Comparison of ENCODE assay signal across 8 cellular contexts in genomic region chr20:49909499-49910339, GRCh38. TPM values are rescaled to one million over a fixed set of nuclear protein-coding genes. Genes with fewer than 3 reads are reported as not detected.
DNase-seq lines count a peak whose midpoint lies in the region; ATAC-seq, FAIRE-seq and TF ChIP-seq lines count a peak whose summit lies in the region.
"Had no signal": no experiment of that assay in that cellular context is flagged by ENCODE, and none has a peak within 500 bp of the region (broad histone marks: within the 10 kb centered on the region; RNA-seq: fewer than 3 reads in every experiment).

No MANE protein-coding gene starts in this region.

- H3K79me2 ChIP-seq in GM12878 (ENCODE audit: control insufficient read depth, insufficient read depth, low read length), result peaks cover 26% of the 10 kb centered on the region

- H3K9me3 ChIP-seq in GM12878 (replicated peaks; ENCODE audit: control insufficient read depth, insufficient read depth, low read length) (no peaks in the 10 kb centered on the region), testis (no peaks in the 10 kb centered on the region)

- H3K4me3 ChIP-seq in LNCaP clone FGC (ENCODE audit: low read depth, low read length), result peak overlapping the region; percentile 32
- no peak overlapping the region for H3K4me3 ChIP-seq in GM12878
- no peak overlapping the region for H3K4me3 ChIP-seq in testis

- no TSS peak for BruUV-seq in GM12878 (replicated peaks; lab: Mats Ljungman, UMichigan)

- TF ChIP-seq RAD21 in GM12878 (IDR thresholded peaks at IDR 0.05; ENCODE audit: insufficient read depth, low read depth, low read length), result peak; percentile 25; the same call in 1 of the 2 replicates

- no peak overlapping the region for H3K4me2 ChIP-seq in GM12878 (ENCODE audit: control insufficient read depth, insufficient read depth)

- H2AFZ ChIP-seq in GM12878 (ENCODE audit: control insufficient read depth, low read depth, low read length), result no peak overlapping the region

- no peak for ATAC-seq in GM12878

- intact Hi-C loops in GM12878 (cut with micrococcal nuclease; ENCODE audit: unreplicated experiment), result no loop called here
- intact Hi-C loops in testis (cut with DNase I; ENCODE audit: low total_unique reads), result no loop called here

- in situ Hi-C loops in GM12878 (cut with MboI), result no loop called here

- CTCF ChIA-PET in GM12878 (lab: Yijun Ruan, JAX), result no interaction called here

- DNase-seq in LNCaP clone FGC (ENCODE audit: low read depth), result peak; percentile 58
- no peak for DNase-seq in GM12878 (ENCODE audit: low read depth, low spot score)
- DNase-seq in left kidney (ENCODE audit: low read depth, low spot score), result peak; percentile 49
- DNase-seq in testis, result peak; percentile 62
- DNase-seq in NCI-H2081 treated with DMSO at 0.1 percent for 48 hours (lab: John Stamatoyannopoulos, UW), result no peak
- no peak for DNase-seq in activated gamma-delta T cell (lab: John Stamatoyannopoulos, UW)
- no peak for DNase-seq in 8988T
- DNase-seq: central memory CD4-positive, alpha-beta T cell had no signal

- H3K27ac ChIP-seq in GM12878 (ENCODE audit: control insufficient read depth, insufficient read depth) (no peak overlapping the region), testis (peak overlapping the region; percentile 14 to 15)

- POLR2A ChIA-PET in GM12878 (lab: Charles Lee), result interaction anchor here (1.4 kb wide), 1 partner anchor 11 kb away, joined by 3 read pairs; no protein-coding TSS in a partner anchor

- no peak for TF ChIP-seq EP300 in GM12878 (IDR thresholded peaks at IDR 0.05; ENCODE audit: borderline replicate concordance in 1 of 2, control insufficient read depth in 1 of 2, low read depth in 2 of 2, low read length in 2 of 2)

- no peaks in the 10 kb centered on the region; the same call in 1 of the 2 replicates for H4K20me1 ChIP-seq in GM12878 (ENCODE audit: control insufficient read depth, insufficient read depth)

- no peaks in the 10 kb centered on the region for H3K27me3 ChIP-seq in GM12878 (replicated peaks in 1 of 2; ENCODE audit: control insufficient read depth in 2 of 2, insufficient read depth in 2 of 2, low read length in 1 of 2)
- H3K27me3 ChIP-seq in testis, result no peaks in the 10 kb centered on the region

- TF ChIP-seq CTCF in LNCaP clone FGC (IDR thresholded peaks at IDR 0.05; ENCODE audit: control insufficient read depth, extremely low read depth, insufficient read depth), result peak; percentile 44
- 0 out of 6 replicates have a peak, but pooled peaks of 2 of the 3 experiments have one; percentile 4 to 20 for TF ChIP-seq CTCF in GM12878 (IDR thresholded peaks at IDR 0.05 in 2 of 3, conservative IDR thresholded peaks at IDR 0.05 in 1 of 3; ENCODE audit: control insufficient read depth in 2 of 3, extremely low read depth in 1 of 3, insufficient read depth in 1 of 3, low read depth in 3 of 3, low read length in 3 of 3)
- peak in 1 of 3 experiments; percentile 38 for TF ChIP-seq CTCF in testis (IDR thresholded peaks at IDR 0.05)

- peak; percentile 13 for FAIRE-seq in GM12878 (lab: Jason Lieb, UNC)

- 94% methylated on average over 28 of the region's 28 CpGs for WGBS in GM12878 (ENCODE audit: insufficient coverage, insufficient replicate concordance, low lambda C conversion rate, missing lambda C conversion rate)
- WGBS in testis, 2 donors, result 58 to 76% methylated on average over 25 to 28 of the region's 28 CpGs

- SMC1A ChIA-PET in GM12878 (lab: Charles Lee; ENCODE audit: uncharacterized antibody, unreplicated experiment), result no interaction called here

- RAD21 ChIA-PET in GM12878 (lab: Charles Lee; ENCODE audit: unreplicated experiment), result no interaction called here

- TF ChIP-seq POLR2A in GM12878 (IDR thresholded peaks at IDR 0.05; ENCODE audit: low read depth, low read length) (no peak), testis (IDR thresholded peaks at IDR 0.05) (no peak)

- H3K36me3 ChIP-seq in GM12878 (ENCODE audit: control insufficient read depth in 2 of 2, insufficient read depth in 2 of 2, low read length in 1 of 2) (peaks cover 14 to 21% of the 10 kb centered on the region in 2 experiments; a peak in 3 of 4 replicates), testis (ENCODE audit: low read depth, missing control alignments) (no peaks in the 10 kb centered on the region)

- H3K9ac ChIP-seq in GM12878 (ENCODE audit: control insufficient read depth, insufficient read depth, low read length), result no peak overlapping the region

- H3K4me1 ChIP-seq in GM12878 (ENCODE audit: control insufficient read depth, insufficient read depth, low read length) (peaks cover 4% of the 10 kb centered on the region), testis (peaks cover 22% of the 10 kb centered on the region)

TF ChIP-seq in GM12878, 131 proteins besides CTCF, POLR2A, EP300 and RAD21:
- TF ChIP-seq SREBF2 (IDR thresholded peaks at IDR 0.05; ENCODE audit: low read length), result no peak
- no peak for TF ChIP-seq SP1 (IDR thresholded peaks at IDR 0.05; ENCODE audit: low read depth, low read length)
- TF ChIP-seq ZNF24 (IDR thresholded peaks at IDR 0.05), result no peak

RNA-seq across cellular contexts. Expression of gene SPATA2, which starts 5.6 kb away (rescaled TPM):
- total RNA-seq in GM12878 (2013; cell fraction: nucleolus; rRNA removed), result 5.1 and 5.4 TPM in 2 replicates
- 3.7 and 5.3 TPM in 2 replicates for total RNA-seq in GM12878 (2014; rRNA removed)
- 2.9 and 3.4 TPM in 2 replicates for total RNA-seq in GM12878 (2014; rRNA removed; fragmentation: Illumina TruSeq; extraction: Trizol)
- total RNA-seq in GM12878 (2021), result 10.1 and 11.7 TPM in 2 replicates
- polyA plus RNA-seq in GM12878 (2011; ENCODE audit: low read depth), result 3.2 TPM
- 2.8 and 5.5 TPM in 2 replicates for polyA plus RNA-seq in GM12878 (2011; rRNA removed)
- polyA plus RNA-seq in GM12878 (2011; cell fraction: cytosol; rRNA removed), result 5.0 and 5.7 TPM in 2 replicates
- polyA plus RNA-seq in GM12878 (2011; cell fraction: nucleus; rRNA removed), result 5.2 and 6.5 TPM in 2 replicates
- 6.0 and 6.2 TPM in 2 replicates for polyA plus RNA-seq in GM12878 (2012)
- polyA plus RNA-seq in GM12878 (2014; fragmentation: Illumina TruSeq; extraction: Trizol), result 4.6 and 5.7 TPM in 2 replicates
- polyA plus RNA-seq in GM12878 (2014; fragmentation: Nextera tagmentation; extraction: Ambion mirVana), result 1 to 10 TPM in 1 of 2 experiments, under 1 TPM in 1; 0.93 to 1.3 TPM
- 6.4 and 7.8 TPM in 2 replicates for polyA plus RNA-seq in GM12878 (2014; rRNA removed)
- polyA plus RNA-seq in GM12878 (2016; fragmentation: Nextera tagmentation; extraction: Ambion mirVana), result 1 to 10 TPM; 7.9 to 8.7 TPM
- polyA minus RNA-seq in GM12878 (2011; rRNA and poly(A)+ RNA removed), result 3.8 and 5.0 TPM in 2 replicates
- 2.9 and 3.7 TPM in 2 replicates for polyA minus RNA-seq in GM12878 (2011; cell fraction: cytosol; rRNA and poly(A)+ RNA removed)
- 2.3 and 4.9 TPM in 2 replicates for polyA minus RNA-seq in GM12878 (2011; cell fraction: nucleus; rRNA and poly(A)+ RNA removed)
- total RNA-seq in testis, result 10 to 100 TPM; 21.9 to 26.0 TPM
- polyA plus RNA-seq in testis (ENCODE audit: insufficient read depth, low read depth, low replicate concordance), result 30.7 TPM

RNA-seq across cellular contexts. Expression of gene RNF114, which starts 26.5 kb away (rescaled TPM):
- total RNA-seq in GM12878 (2013; cell fraction: nucleolus; rRNA removed), result 82.6 and 90.8 TPM in 2 replicates
- total RNA-seq in GM12878 (2014; rRNA removed) (48.0 and 48.3 TPM in 2 replicates), GM12878 (2014; rRNA removed; fragmentation: Illumina TruSeq; extraction: Trizol) (36.6 and 39.1 TPM in 2 replicates), GM12878 (2021) (56.9 and 62.9 TPM in 2 replicates), testis (100 to 1,000 TPM; 472 to 531 TPM)
- polyA plus RNA-seq in GM12878 (2011; ENCODE audit: low read depth), result 38.0 TPM
- polyA plus RNA-seq in GM12878 (2011; rRNA removed) (80.1 and 90.7 TPM in 2 replicates), GM12878 (2014; fragmentation: Illumina TruSeq; extraction: Trizol) (42.3 and 46.4 TPM in 2 replicates), GM12878 (2014; fragmentation: Nextera tagmentation; extraction: Ambion mirVana) (10 to 100 TPM; 28.0 to 33.2 TPM), GM12878 (2014; rRNA removed) (38.9 and 44.3 TPM in 2 replicates), GM12878 (2016; fragmentation: Nextera tagmentation; extraction: Ambion mirVana) (10 to 100 TPM; 75.3 to 82.3 TPM), testis (ENCODE audit: insufficient read depth, low read depth, low replicate concordance) (479 TPM)
- 122 and 152 TPM in 2 replicates for polyA plus RNA-seq in GM12878 (2011; cell fraction: cytosol; rRNA removed)
- polyA plus RNA-seq in GM12878 (2011; cell fraction: nucleus; rRNA removed), result 73.6 and 94.1 TPM in 2 replicates
- 53.8 and 60.3 TPM in 2 replicates for polyA plus RNA-seq in GM12878 (2012)
- 63.7 and 66.8 TPM in 2 replicates for polyA minus RNA-seq in GM12878 (2011; rRNA and poly(A)+ RNA removed)
- polyA minus RNA-seq in GM12878 (2011; cell fraction: cytosol; rRNA and poly(A)+ RNA removed), result 24.3 and 36.8 TPM in 2 replicates
- polyA minus RNA-seq in GM12878 (2011; cell fraction: nucleus; rRNA and poly(A)+ RNA removed), result 19.6 and 32.6 TPM in 2 replicates

Comparison
In these comparisons a context has a peak if more than half of its experiments do, and no peak if none do; other contexts are left out.
1. DNase-seq: peak in LNCaP clone FGC (single experiment), left kidney (single experiment) and testis (single experiment); none in GM12878 (single experiment), NCI-H2081 treated with DMSO at 0.1 percent for 48 hours (single experiment), activated gamma-delta T cell (single experiment) and 8988T (single experiment).
2. RNA of gene RNF114, which starts 26.5 kb away (total RNA-seq): 472 to 531 TPM in testis; 36.6 to 90.8 TPM in GM12878; every median in the first group is over 4 times any median in the second.